In the genomic region with DNA sequence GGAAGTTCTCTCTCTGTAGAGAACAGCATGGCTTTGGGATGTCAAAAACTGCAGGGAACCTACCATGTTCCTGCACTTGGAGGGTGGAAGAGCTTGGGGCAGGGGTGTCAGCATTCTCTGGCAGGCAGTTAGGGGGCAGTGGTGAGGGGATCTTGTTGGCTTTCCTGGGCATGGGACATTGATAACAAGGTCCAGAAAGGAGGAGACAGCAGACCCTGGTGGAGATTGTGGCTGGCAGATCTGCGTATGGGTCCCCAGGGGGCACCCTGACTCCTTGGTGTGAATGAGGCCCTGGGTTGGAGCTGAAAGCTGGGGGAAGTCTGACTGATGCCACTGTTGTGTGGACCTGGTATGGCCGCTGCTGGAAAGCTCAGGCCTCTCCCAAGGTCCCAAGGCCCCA, we compare ENCODE assay signal across 9 cellular contexts. TPM values are rescaled to one million over a fixed set of nuclear protein-coding genes. Genes with fewer than 3 reads are reported as not detected.
DNase-seq lines count a peak whose midpoint lies in the region; ATAC-seq and TF ChIP-seq lines count a peak whose summit lies in the region.
"Had no signal": no experiment of that assay in that cellular context is flagged by ENCODE, and none has a peak within 500 bp of the region (broad histone marks: within the 10 kb centered on the region; RNA-seq: fewer than 3 reads in every experiment).

No MANE protein-coding gene starts in this region.

- H3K4me1 ChIP-seq in foreskin keratinocyte (peaks cover 4% of the 10 kb centered on the region), sigmoid colon (no peaks in the 10 kb centered on the region)

- no peak overlapping the region for H3K27ac ChIP-seq in foreskin keratinocyte
- no peak overlapping the region for H3K27ac ChIP-seq in sigmoid colon

- no peaks in the 10 kb centered on the region for H3K9me3 ChIP-seq in sigmoid colon

- intact Hi-C loops in sigmoid colon (cut with DNase I) = no loop called here
- intact Hi-C loops in lower leg skin (cut with DNase I; ENCODE audit: low total_unique reads) = no loop called here

- H3K36me3 ChIP-seq in sigmoid colon = no peaks in the 10 kb centered on the region

- DNase-seq in AG08396 (ENCODE audit: low spot score) (peak; percentile 66), RPMI8226 (peak; percentile 37), foreskin keratinocyte (peak in 1 of 2 donors; percentile 17), sigmoid colon (no peak), lower leg skin (ENCODE audit: low spot score in 2 of 2) (no peak), NCI-H2107 treated with DMSO at 0.1 percent for 48 hours (lab: John Stamatoyannopoulos, UW; ENCODE audit: unreplicated experiment) (no peak), NCI-H2029 treated with DMSO at 0.1 percent for 48 hours (lab: John Stamatoyannopoulos, UW) (no peak)
- DNase-seq: nucleus accumbens had no signal

- TF ChIP-seq POLR2A in sigmoid colon (IDR thresholded peaks at IDR 0.05) = no peak
- no peak for TF ChIP-seq POLR2A in lower leg skin (IDR thresholded peaks at IDR 0.05)

- no peak overlapping the region for H3K4me3 ChIP-seq in sigmoid colon
- no peak overlapping the region for H3K4me3 ChIP-seq in lower leg skin (ENCODE audit: low read depth, poor library complexity, severe bottlenecking)

- H3K27me3 ChIP-seq in foreskin keratinocyte (no peaks in the 10 kb centered on the region), sigmoid colon (no peaks in the 10 kb centered on the region)

- peak; percentile 32 for ATAC-seq in foreskin keratinocyte

- 85 to 93% methylated on average over 2 of the region's 2 CpGs for WGBS in sigmoid colon, 2 donors
- 89 to 91% methylated on average over 2 of the region's 2 CpGs for WGBS in lower leg skin, 2 donors

- no peak for TF ChIP-seq EP300 in sigmoid colon (IDR thresholded peaks at IDR 0.05)

- TF ChIP-seq CTCF in GM12874 (IDR thresholded peaks at IDR 0.05; ENCODE audit: insufficient read depth, low read depth, low read length) (peak; percentile 54), foreskin keratinocyte (conservative IDR thresholded peaks at IDR 0.05) (peak; percentile 63), sigmoid colon (IDR thresholded peaks at IDR 0.05) (no peak), lower leg skin (IDR thresholded peaks at IDR 0.05) (no peak)

RNA-seq across cellular contexts. Expression of gene CAMK2B, which starts 22.9 kb away (rescaled TPM):
- 0.46 and 1.5 TPM in 2 replicates for total RNA-seq in foreskin keratinocyte
- 0.88 and 1.3 TPM in 2 replicates for polyA plus RNA-seq in foreskin keratinocyte
- 1 to 10 TPM in 3 of 4 donors, under 1 TPM in 1; 0.83 to 3.2 (median 1.9) TPM for total RNA-seq in sigmoid colon
- 1 to 10 TPM in 1 of 3 donors, under 1 TPM in 1, not detected in 1; 0.23 to 1.2 TPM for polyA plus RNA-seq in sigmoid colon
- total RNA-seq in lower leg skin = 1 to 10 TPM in 2 of 4 donors, under 1 TPM in 2; 0.04 to 2.6 (median 1.1) TPM

Comparison
In these comparisons a context has a peak if more than half of its experiments do, and no peak if none do; other contexts are left out.
1. DNase-seq: peak in AG08396 (single experiment) and RPMI8226 (single experiment); none in sigmoid colon (single experiment), lower leg skin (0 of 2), NCI-H2107 treated with DMSO at 0.1 percent for 48 hours (single experiment) and NCI-H2029 treated with DMSO at 0.1 percent for 48 hours (single experiment).
2. CTCF ChIP-seq: peak in GM12874 (single experiment) and foreskin keratinocyte (single experiment); none in sigmoid colon (0 of 4) and lower leg skin (0 of 3).